8 cellular contexts compared by ENCODE assay signal in genomic region chr22:31944700-31945477, GRCh38. TPM values are rescaled to one million over a fixed set of nuclear protein-coding genes. Genes with fewer than 3 reads are reported as not detected.
DNase-seq lines count a peak whose midpoint lies in the region; ATAC-seq lines count a peak whose summit lies in the region.

No MANE protein-coding gene starts in this region.

- DNase-seq in AG08396 (ENCODE audit: low spot score) = peak; percentile 58
- peak; percentile 65 for DNase-seq in UCSD-AML1 (lab: John Stamatoyannopoulos, UW; ENCODE audit: unreplicated experiment)
- peak; percentile 34 for DNase-seq in effector CD8-positive, alpha-beta T cell (lab: John Stamatoyannopoulos, UW)
- DNase-seq in mesenteric fat pad (ENCODE audit: low spot score) = peak; percentile 92
- DNase-seq in stimulated activated naive CD8-positive, alpha-beta T cell treated with anti-CD3 and anti-CD28 coated beads, Interleukin-15, Interleukin-2, amounts not matched to agents 100 U/mL and 50 U/mL, for 24 hours = peak; percentile 48
- DNase-seq in NCI-H774 (lab: John Stamatoyannopoulos, UW) = no peak

- ATAC-seq in GM19023 (IDR thresholded peaks at IDR 0.05; ENCODE audit: unreplicated experiment) (peak; percentile 24), HG03175 (IDR thresholded peaks at IDR 0.05; ENCODE audit: unreplicated experiment) (peak; percentile 18)
- peak; percentile 5 for ATAC-seq in stimulated activated naive CD8-positive, alpha-beta T cell treated with anti-CD3 and anti-CD28 coated beads, Interleukin-15, Interleukin-2, amounts not matched to agents 100 U/mL and 50 U/mL, for 24 hours

RNA-seq across cellular contexts. Expression of gene YWHAH, which starts 0.6 kb away (rescaled TPM):
- total RNA-seq in mesenteric fat pad = 125 TPM
